1 cellular context compared by ENCODE assay signal in genomic region chr22:36864454-36865215, GRCh38.
TF ChIP-seq lines count a peak whose summit lies in the region.

No MANE protein-coding gene starts in this region.

TF ChIP-seq in H1, 55 proteins besides CTCF, POLR2A, EP300 and RAD21:
- no peak for TF ChIP-seq TBP (IDR thresholded peaks at IDR 0.05; ENCODE audit: low read depth, low read length)
- TF ChIP-seq SIN3A (conservative IDR thresholded peaks at IDR 0.05 in 1 of 2, IDR thresholded peaks at IDR 0.05 in 1 of 2; ENCODE audit: low read depth in 1 of 2, low read length in 2 of 2), result no peak
- TF ChIP-seq ASH2L (IDR thresholded peaks at IDR 0.05; ENCODE audit: low read length), result no peak
- TF ChIP-seq MAFK (IDR thresholded peaks at IDR 0.05; ENCODE audit: low read depth, low read length), result no peak
- no peak for TF ChIP-seq ATF2 (IDR thresholded peaks at IDR 0.05; ENCODE audit: low read length)
- no peak for TF ChIP-seq KDM5A (IDR thresholded peaks at IDR 0.05; ENCODE audit: low read length)
- TF ChIP-seq MAX (IDR thresholded peaks at IDR 0.05), result no peak
- TF ChIP-seq USF2 (IDR thresholded peaks at IDR 0.05; ENCODE audit: low read length), result no peak
- no peak for TF ChIP-seq EGR1 (IDR thresholded peaks at IDR 0.05; ENCODE audit: borderline replicate concordance, low read depth, low read length)
- no peak for TF ChIP-seq JUN (IDR thresholded peaks at IDR 0.05; ENCODE audit: low read depth, low read length)
- TF ChIP-seq RFX5 (IDR thresholded peaks at IDR 0.05; ENCODE audit: borderline replicate concordance, low read depth, low read length), result no peak
- TF ChIP-seq TCF12 (IDR thresholded peaks at IDR 0.05; ENCODE audit: low read depth, low read length), result no peak
- no peak for TF ChIP-seq RBBP5 (IDR thresholded peaks at IDR 0.05; ENCODE audit: borderline replicate concordance, low read depth, low read length)
- no peak for TF ChIP-seq TAF1 (IDR thresholded peaks at IDR 0.05; ENCODE audit: low read depth, low read length)
- TF ChIP-seq YY1 (IDR thresholded peaks at IDR 0.05; ENCODE audit: low read depth, low read length), result no peak
